Comparison of ENCODE assay signal across 20 cellular contexts in genomic region chr6:25058387-25058786, GRCh38.
"Had no signal": no experiment of that assay in that cellular context is flagged by ENCODE, and none has a peak within 500 bp of the region (broad histone marks: within the 10 kb centered on the region; RNA-seq: fewer than 3 reads in every experiment).

No MANE protein-coding gene starts in this region.

- H3K27me3 Mint-ChIP-seq: activated CD8-positive, alpha-beta memory T cell treated with anti-CD3 and anti-CD28 coated beads, Interleukin-2, amount 10 ng/mL, durations not matched to agents 7 days and 5 days; effector memory CD8-positive, alpha-beta T cell; memory B cell; naive B cell; T-cell had no signal

- H3K36me3 ChIP-seq: esophagus squamous epithelium, neural progenitor cell, upper lobe of right lung had no signal

- H3K27ac ChIP-seq: esophagus squamous epithelium, neural progenitor cell, psoas muscle, skin epidermis, upper lobe of right lung had no signal

- H3K9ac ChIP-seq: neural progenitor cell had no signal

- H3K36me3 Mint-ChIP-seq: immature natural killer cell, memory B cell, naive B cell, neural progenitor cell, T-cell had no signal

- FAIRE-seq: bronchial epithelial cell had no signal

- ATAC-seq: activated CD8-positive, alpha-beta memory T cell treated with anti-CD3 and anti-CD28 coated beads, Interleukin-2, amount 10 ng/mL, durations not matched to agents 7 days and 5 days; effector memory CD8-positive, alpha-beta T cell; psoas muscle; right cardiac atrium; T-cell; upper lobe of right lung had no signal

- DNase-seq: activated CD4-positive, CD25-positive, alpha-beta regulatory T cell; activated CD8-positive, alpha-beta memory T cell treated with anti-CD3 and anti-CD28 coated beads, Interleukin-2, amount 10 ng/mL, durations not matched to agents 7 days and 5 days; activated effector memory CD4-positive, alpha-beta T cell treated with anti-CD3 and anti-CD28 coated beads, Interleukin-2, amount 50 U/mL, for 16 hours; activated naive CD4-positive, alpha-beta T cell treated with anti-CD3 and anti-CD28 coated beads, Interleukin-2, amount 50 U/mL, for 16 hours; dermis blood vessel endothelial cell; effector memory CD8-positive, alpha-beta T cell; esophagus squamous epithelium; immature natural killer cell; naive B cell; psoas muscle; right cardiac atrium; stimulated activated CD4-positive, alpha-beta T cell treated with anti-CD3 and anti-CD28 coated beads, Interleukin-15, amount 100 ng/mL, for 24 hours; stimulated activated CD4-positive, alpha-beta T cell treated with anti-CD3 and anti-CD28 coated beads, Interleukin-2, amount 100 ng/mL, for 48 hours; T-cell; T-helper 9 cell; upper lobe of right lung had no signal

- H3K4me2 ChIP-seq: neural progenitor cell had no signal

- H3K4me3 Mint-ChIP-seq: activated CD8-positive, alpha-beta memory T cell treated with anti-CD3 and anti-CD28 coated beads, Interleukin-2, amount 10 ng/mL, durations not matched to agents 7 days and 5 days; effector memory CD8-positive, alpha-beta T cell; immature natural killer cell; memory B cell; neural progenitor cell; T-cell had no signal

- H3K27me3 ChIP-seq: esophagus squamous epithelium, neural progenitor cell, upper lobe of right lung had no signal

- H3K9me3 ChIP-seq: esophagus squamous epithelium, psoas muscle, upper lobe of right lung had no signal

- H3K9me3 Mint-ChIP-seq: immature natural killer cell, memory B cell, naive B cell, T-cell had no signal

- H3K27ac Mint-ChIP-seq: activated CD8-positive, alpha-beta memory T cell treated with anti-CD3 and anti-CD28 coated beads, Interleukin-2, amount 10 ng/mL, durations not matched to agents 7 days and 5 days; effector memory CD8-positive, alpha-beta T cell; memory B cell; neural progenitor cell had no signal

- H3K4me1 ChIP-seq: psoas muscle, upper lobe of right lung had no signal

- H3K4me3 ChIP-seq: esophagus squamous epithelium, neural progenitor cell, psoas muscle, skin epidermis, upper lobe of right lung had no signal
